In genomic region chr1:8090241-8090702, GRCh38 we compare ENCODE assay signal across 11 cellular contexts.
DNase-seq lines count a peak whose midpoint lies in the region; ATAC-seq and TF ChIP-seq lines count a peak whose summit lies in the region.
"Had no signal": no experiment of that assay in that cellular context is flagged by ENCODE, and none has a peak within 500 bp of the region (broad histone marks: within the 10 kb centered on the region; RNA-seq: fewer than 3 reads in every experiment).

No MANE protein-coding gene starts in this region.

- TF ChIP-seq CTCF in fibroblast of the aortic adventitia (IDR thresholded peaks at IDR 0.05; ENCODE audit: insufficient read depth, low read length), result no peak

- H3K27ac ChIP-seq in SJSA1 (peak overlapping the region; percentile 63), skeletal muscle tissue (ENCODE audit: low read depth, low read length) (peak overlapping the region; percentile 74)

- H3K9me3 ChIP-seq in SJSA1 (replicated peaks), result no peaks in the 10 kb centered on the region
- H3K9me3 ChIP-seq in skeletal muscle tissue (ENCODE audit: control insufficient read depth in 3 of 3, low read length in 3 of 3), result no peaks in the 10 kb centered on the region
- H3K9me3 ChIP-seq: HAP-1 had no signal

- H3K4me1 ChIP-seq in SJSA1 (replicated peaks), result peaks cover 58% of the 10 kb centered on the region
- peaks cover 0 to 17% (median 8%) of the 10 kb centered on the region in 3 donors for H3K4me1 ChIP-seq in skeletal muscle tissue (ENCODE audit: control insufficient read depth in 3 of 3, insufficient read depth in 3 of 3, low read length in 3 of 3)
- H3K4me1 ChIP-seq: HAP-1 had no signal

- H3K9ac ChIP-seq in skeletal muscle tissue (ENCODE audit: low read depth in 1 of 3, low read length in 3 of 3), result no peak overlapping the region

- DNase-seq in GM03348 (ENCODE audit: low spot score) (peak; percentile 77), SJSA1 (ENCODE audit: low read depth in 1 of 2, low spot score in 2 of 2) (peak; percentile 58 to 86), fibroblast of the aortic adventitia (ENCODE audit: low read depth) (peak; percentile 98), NCI-H2081 treated with DMSO at 0.1 percent for 48 hours (lab: John Stamatoyannopoulos, UW) (no peak), nucleus accumbens (lab: John Stamatoyannopoulos, UW) (no peak), NCI-H1694 (lab: John Stamatoyannopoulos, UW) (no peak)
- DNase-seq: cortex of kidney, KBM-7 had no signal

- H3K4me3 ChIP-seq in SJSA1, result no peak overlapping the region
- no peak overlapping the region for H3K4me3 ChIP-seq in fibroblast of the aortic adventitia (ENCODE audit: low read depth, low read length)
- H3K4me3 ChIP-seq in skeletal muscle tissue (ENCODE audit: low read length in 3 of 3), result no peak overlapping the region
- H3K4me3 ChIP-seq: HAP-1 had no signal

- no peak for ATAC-seq in HG03439 (IDR thresholded peaks at IDR 0.05; ENCODE audit: unreplicated experiment)

- H3K36me3 ChIP-seq in SJSA1, result no peaks in the 10 kb centered on the region
- H3K36me3 ChIP-seq in skeletal muscle tissue (ENCODE audit: control insufficient read depth in 3 of 3, insufficient read depth in 3 of 3, low read length in 3 of 3), result no peaks in the 10 kb centered on the region
- H3K36me3 ChIP-seq: HAP-1 had no signal

- H3K27me3 ChIP-seq in SJSA1 (replicated peaks) (no peaks in the 10 kb centered on the region), skeletal muscle tissue (ENCODE audit: control insufficient read depth in 3 of 3, insufficient read depth in 3 of 3, low read length in 3 of 3) (no peaks in the 10 kb centered on the region)

Comparison
In these comparisons a context has a peak if more than half of its experiments do, and no peak if none do; other contexts are left out.
1. DNase-seq: peak in GM03348 (single experiment), SJSA1 (2 of 2) and fibroblast of the aortic adventitia (single experiment); none in NCI-H2081 treated with DMSO at 0.1 percent for 48 hours (single experiment), nucleus accumbens (0 of 56) and NCI-H1694 (single experiment).